In genomic region chr2:105070010-105070865, GRCh38 we compare ENCODE assay signal across 16 cellular contexts.
"Had no signal": no experiment of that assay in that cellular context is flagged by ENCODE, and none has a peak within 500 bp of the region (broad histone marks: within the 10 kb centered on the region; RNA-seq: fewer than 3 reads in every experiment).

No MANE protein-coding gene starts in this region.

- H3K27ac Mint-ChIP-seq: activated CD4-positive, alpha-beta T cell treated with anti-CD3 and anti-CD28 coated beads, Interleukin-2, amount 10 ng/mL, durations not matched to agents 7 days and 5 days; activated naive CD8-positive, alpha-beta T cell treated with anti-CD3 and anti-CD28 coated beads, Interleukin-2, amount 10 ng/mL, durations not matched to agents 7 days and 5 days; dendritic cell treated with granulocyte-macrophage colony-stimulating factor and Interleukin-4, amounts not matched to agents 40 ng/mL and 50 ng/mL, for 4 days; T-cell had no signal

- DNase-seq: activated CD4-positive, alpha-beta T cell treated with anti-CD3 and anti-CD28 coated beads, Interleukin-2, amount 10 ng/mL, durations not matched to agents 7 days and 5 days; activated gamma-delta T cell; activated naive CD8-positive, alpha-beta T cell treated with anti-CD3 and anti-CD28 coated beads, Interleukin-2, amount 10 ng/mL, durations not matched to agents 7 days and 5 days; activated T-cell treated with anti-CD3 and anti-CD28 coated beads, Interleukin-2, amount 50 U/mL, for 4 hours; anterior cingulate cortex; cerebellar nuclear complex; lower lobe of right lung; naive B cell; nucleus accumbens; right cardiac atrium; stimulated activated naive CD4-positive, alpha-beta T cell; substantia nigra; T-cell; trophoblast cell; WERI-Rb-1 had no signal

- H3K9me3 Mint-ChIP-seq: activated CD4-positive, alpha-beta T cell treated with anti-CD3 and anti-CD28 coated beads, Interleukin-2, amount 10 ng/mL, durations not matched to agents 7 days and 5 days; activated naive CD8-positive, alpha-beta T cell treated with anti-CD3 and anti-CD28 coated beads, Interleukin-2, amount 10 ng/mL, durations not matched to agents 7 days and 5 days; activated T-cell treated with anti-CD3 and anti-CD28 coated beads, Interleukin-2, amount 50 U/mL, for 4 hours; dendritic cell treated with granulocyte-macrophage colony-stimulating factor and Interleukin-4, amounts not matched to agents 40 ng/mL and 50 ng/mL, for 4 days; naive B cell; T-cell had no signal

- H3K4me3 Mint-ChIP-seq: activated CD4-positive, alpha-beta T cell treated with anti-CD3 and anti-CD28 coated beads, Interleukin-2, amount 10 ng/mL, durations not matched to agents 7 days and 5 days; activated naive CD8-positive, alpha-beta T cell treated with anti-CD3 and anti-CD28 coated beads, Interleukin-2, amount 10 ng/mL, durations not matched to agents 7 days and 5 days; activated T-cell treated with anti-CD3 and anti-CD28 coated beads, Interleukin-2, amount 50 U/mL, for 4 hours; dendritic cell treated with granulocyte-macrophage colony-stimulating factor and Interleukin-4, amounts not matched to agents 40 ng/mL and 50 ng/mL, for 4 days; naive B cell had no signal

- H3K27me3 Mint-ChIP-seq: activated CD4-positive, alpha-beta T cell treated with anti-CD3 and anti-CD28 coated beads, Interleukin-2, amount 10 ng/mL, durations not matched to agents 7 days and 5 days; activated naive CD8-positive, alpha-beta T cell treated with anti-CD3 and anti-CD28 coated beads, Interleukin-2, amount 10 ng/mL, durations not matched to agents 7 days and 5 days; dendritic cell treated with granulocyte-macrophage colony-stimulating factor and Interleukin-4, amounts not matched to agents 40 ng/mL and 50 ng/mL, for 4 days; naive B cell; T-cell had no signal

- ATAC-seq: lower lobe of right lung, right cardiac atrium, T-cell had no signal
